Comparison of ENCODE assay signal across 6 cellular contexts in the genomic region with DNA sequence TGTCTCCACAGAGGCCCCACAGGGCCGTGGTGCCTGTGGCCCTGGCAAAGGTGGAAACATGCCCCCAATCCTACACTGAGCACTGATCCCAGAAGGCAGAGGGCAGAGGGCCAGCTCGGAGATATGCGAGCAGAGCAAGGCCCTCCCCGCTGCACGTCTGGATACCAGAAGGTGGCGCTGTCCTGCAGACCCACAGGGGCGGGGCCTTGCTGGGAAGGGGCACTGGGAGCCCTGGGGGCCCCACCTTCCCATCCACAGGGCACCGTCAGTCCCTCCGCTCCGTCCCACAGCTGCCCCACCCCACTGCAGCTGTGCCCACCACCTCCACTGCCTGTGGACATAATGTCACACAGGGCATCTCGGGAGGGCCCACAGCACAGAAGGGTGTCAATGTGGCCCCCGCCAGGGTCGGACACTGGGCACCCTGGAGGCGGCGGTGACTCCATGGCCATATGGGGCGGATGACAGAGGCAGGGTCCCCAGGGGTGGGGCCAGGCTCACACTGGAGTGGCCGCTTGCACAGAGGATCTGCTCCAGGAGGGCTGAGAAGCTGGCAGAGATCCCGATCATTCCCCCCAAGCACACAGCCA. TPM values are rescaled to one million over a fixed set of nuclear protein-coding genes. Genes with fewer than 3 reads are reported as not detected.
A peak's percentile ranks its signal among the peaks of the same experiment; 100 is the strongest.
DNase-seq lines count a peak whose midpoint lies in the region; ATAC-seq and TF ChIP-seq lines count a peak whose summit lies in the region.

No MANE protein-coding gene starts in this region.

- peaks cover 7% of the 10 kb centered on the region for H3K27me3 ChIP-seq in cardiac muscle cell
- no peaks in the 10 kb centered on the region for H3K27me3 ChIP-seq in suprapubic skin

- H3K36me3 Mint-ChIP-seq in T-helper 17 cell (ENCODE audit: low read depth), result no peaks in the 10 kb centered on the region

- no CpG with 5 or more reads among the region's 18 CpGs for WGBS in suprapubic skin

- peaks cover 14% of the 10 kb centered on the region for H3K27me3 Mint-ChIP-seq in T-helper 17 cell

- H3K27ac ChIP-seq in cardiac muscle cell (no peak overlapping the region), suprapubic skin (no peak overlapping the region)

- peak; percentile 77 for DNase-seq in activated effector memory CD4-positive, alpha-beta T cell treated with anti-CD3 and anti-CD28 coated beads, Interleukin-2, amount 50 U/mL, for 16 hours
- no peak for DNase-seq in activated effector memory CD4-positive, alpha-beta T cell treated with Interleukin-2 at 50 U/mL for 16 hours
- DNase-seq in T-helper 17 cell (no peak), cardiac muscle cell (ENCODE audit: low read depth in 1 of 2, low spot score in 1 of 2) (peak; percentile 80 to 86), suprapubic skin (ENCODE audit: low spot score in 2 of 2) (peak; percentile 77 to 86)

- TF ChIP-seq EP300 in suprapubic skin (IDR thresholded peaks at IDR 0.05), result no peak

- H3K4me3 ChIP-seq in cardiac muscle cell, result no peak overlapping the region
- H3K4me3 ChIP-seq in suprapubic skin, result no peak overlapping the region

- H3K4me1 Mint-ChIP-seq in T-helper 17 cell, result peaks cover 9% of the 10 kb centered on the region

- H3K36me3 ChIP-seq in cardiac muscle cell (no peaks in the 10 kb centered on the region), suprapubic skin (no peaks in the 10 kb centered on the region)

- no peak overlapping the region for H3K27ac Mint-ChIP-seq in T-helper 17 cell

- H3K4me3 Mint-ChIP-seq in T-helper 17 cell, result no peak overlapping the region

- peak; percentile 80 for TF ChIP-seq CTCF in cardiac muscle cell (IDR thresholded peaks at IDR 0.05; ENCODE audit: low read depth, low read length)
- peak; percentile 31 to 92 for TF ChIP-seq CTCF in suprapubic skin (IDR thresholded peaks at IDR 0.05)

- ATAC-seq in T-helper 17 cell (peak; percentile 30), GM19455 (IDR thresholded peaks at IDR 0.05; ENCODE audit: unreplicated experiment) (no peak)

- TF ChIP-seq POLR2A in suprapubic skin (IDR thresholded peaks at IDR 0.05), result no peak

- H3K4me1 ChIP-seq in cardiac muscle cell (ENCODE audit: low read depth), result no peaks in the 10 kb centered on the region
- peaks cover 69% of the 10 kb centered on the region for H3K4me1 ChIP-seq in suprapubic skin

- no peaks in the 10 kb centered on the region for H3K9me3 ChIP-seq in T-helper 17 cell (ENCODE audit: control insufficient read depth, low read length, poor library complexity, severe bottlenecking)
- H3K9me3 ChIP-seq in cardiac muscle cell (ENCODE audit: low read depth), result no peaks in the 10 kb centered on the region
- no peaks in the 10 kb centered on the region for H3K9me3 ChIP-seq in suprapubic skin

RNA-seq across cellular contexts. Expression of gene SLC49A3, which starts 4.9 kb away (rescaled TPM):
- 1 to 10 TPM; 1.1 to 2.7 TPM for total RNA-seq in T-helper 17 cell
- 0.42 and 1.9 TPM in 2 replicates for total RNA-seq in cardiac muscle cell
- polyA plus RNA-seq in cardiac muscle cell, result 0.47 and 2.3 TPM in 2 replicates
- total RNA-seq in suprapubic skin, result 10 to 100 TPM in 3 of 4 donors, 1 to 10 TPM in 1; 8.9 to 21.1 (median 17.4) TPM

RNA-seq across cellular contexts. Expression of gene MYL5, which starts 9.7 kb away (rescaled TPM):
- total RNA-seq in T-helper 17 cell, result 10 to 100 TPM; 20.3 to 22.9 TPM
- 27.3 and 40.5 TPM in 2 replicates for total RNA-seq in cardiac muscle cell
- 33.8 and 42.7 TPM in 2 replicates for polyA plus RNA-seq in cardiac muscle cell
- total RNA-seq in suprapubic skin, result 10 to 100 TPM in 2 of 4 donors, 1 to 10 TPM in 2; 5.3 to 20.4 (median 10.5) TPM

RNA-seq across cellular contexts. Expression of gene ATP5ME, which starts 10.0 kb away (rescaled TPM):
- total RNA-seq in T-helper 17 cell (100 to 1,000 TPM in 1 of 2 donors, 10 to 100 TPM in 1; 98.4 to 120 TPM), cardiac muscle cell (177 and 254 TPM in 2 replicates), suprapubic skin (100 to 1,000 TPM in 2 of 4 donors, 10 to 100 TPM in 2; 60.2 to 167 (median 102) TPM)
- 1,150 and 1,438 TPM in 2 replicates for polyA plus RNA-seq in cardiac muscle cell

RNA-seq across cellular contexts. Expression of gene PCGF3, which starts 21.6 kb away (rescaled TPM):
- 10 to 100 TPM; 31.3 to 38.0 TPM for total RNA-seq in T-helper 17 cell
- total RNA-seq in cardiac muscle cell, result 59.6 and 118 TPM in 2 replicates
- 28.1 and 32.8 TPM in 2 replicates for polyA plus RNA-seq in cardiac muscle cell
- total RNA-seq in suprapubic skin, result 100 to 1,000 TPM in 1 of 4 donors, 10 to 100 TPM in 3; 59.7 to 152 (median 71.2) TPM

RNA-seq across cellular contexts. Expression of gene PDE6B, which starts 58.7 kb away (rescaled TPM):
- 10 to 100 TPM; 10.2 to 11.5 TPM for total RNA-seq in T-helper 17 cell
- 34.5 and 43.1 TPM in 2 replicates for total RNA-seq in cardiac muscle cell
- 48.1 and 58.5 TPM in 2 replicates for polyA plus RNA-seq in cardiac muscle cell
- total RNA-seq in suprapubic skin, result 1 to 10 TPM in 1 of 4 donors, under 1 TPM in 1, not detected in 2; 0.95 to 9.5 TPM

Comparison
In these comparisons a context has a peak if more than half of its experiments do, and no peak if none do; other contexts are left out.
1. DNase-seq: peak in activated effector memory CD4-positive, alpha-beta T cell treated with anti-CD3 and anti-CD28 coated beads, Interleukin-2, amount 50 U/mL, for 16 hours (single experiment), cardiac muscle cell (2 of 2) and suprapubic skin (2 of 2); none in activated effector memory CD4-positive, alpha-beta T cell treated with Interleukin-2 at 50 U/mL for 16 hours (single experiment) and T-helper 17 cell (0 of 3).